Comparison of ENCODE assay signal across 26 cellular contexts in the genomic region with DNA sequence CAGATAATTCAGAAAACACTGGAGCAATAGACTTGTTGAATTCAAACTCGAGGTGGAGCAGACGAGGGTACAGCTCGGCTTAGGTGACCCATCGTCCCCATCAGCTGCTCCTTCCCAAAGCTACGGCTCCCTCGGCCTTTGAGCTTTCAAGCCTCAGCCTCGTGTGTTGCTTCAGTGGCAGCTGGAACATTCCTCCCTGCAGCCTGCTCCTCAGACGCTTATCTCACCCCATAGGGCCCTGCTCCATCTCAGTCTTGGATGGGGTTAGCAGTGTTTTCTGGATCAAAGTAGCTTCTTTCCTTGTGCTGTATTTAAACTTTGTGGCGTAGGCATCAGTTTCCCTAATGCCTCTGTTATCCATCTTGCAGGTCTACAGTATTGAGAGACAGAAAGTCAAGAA. TPM values are rescaled to one million over a fixed set of nuclear protein-coding genes. Genes with fewer than 3 reads are reported as not detected.
"Had no signal": no experiment of that assay in that cellular context is flagged by ENCODE, and none has a peak within 500 bp of the region (broad histone marks: within the 10 kb centered on the region; RNA-seq: fewer than 3 reads in every experiment).

No MANE protein-coding gene starts in this region.

- H3K36me3 Mint-ChIP-seq: neural progenitor cell; stimulated activated effector memory CD8-positive, alpha-beta T cell treated with anti-CD3 and anti-CD28 coated beads, Interleukin-12 subunit alpha, Interleukin-12 subunit beta, amount 100 ng/mL, for 72 hours had no signal

- H3K4me1 ChIP-seq: tibial artery, uterus had no signal

- H3K79me2 ChIP-seq: hepatocyte had no signal

- H3K9ac ChIP-seq: neural progenitor cell had no signal

- H3K27me3 ChIP-seq: heart right ventricle, ovary, suprapubic skin, uterus had no signal

- H3K9me3 Mint-ChIP-seq: naive thymus-derived CD4-positive, alpha-beta T cell; nephron progenitor cell; stimulated activated effector memory CD8-positive, alpha-beta T cell treated with anti-CD3 and anti-CD28 coated beads, Interleukin-12 subunit alpha, Interleukin-12 subunit beta, amount 100 ng/mL, for 72 hours; stimulated activated naive CD8-positive, alpha-beta T cell treated with anti-CD3 and anti-CD28 coated beads, Interleukin-15, Interleukin-2, amounts not matched to agents 100 ng/mL and 50 ng/mL, for 24 hours had no signal

- ATAC-seq: mucosa of descending colon; naive thymus-derived CD4-positive, alpha-beta T cell; right cardiac atrium; sciatic nerve; stimulated activated effector memory CD8-positive, alpha-beta T cell treated with anti-CD3 and anti-CD28 coated beads, Interleukin-12 subunit alpha, Interleukin-12 subunit beta, amount 100 ng/mL, for 72 hours had no signal

- H3K4me3 ChIP-seq: heart right ventricle, hepatocyte, lung, mucosa of descending colon, neural progenitor cell, ovary, spleen, suprapubic skin, thoracic aorta, tibial artery, uterus had no signal

- H3K27ac Mint-ChIP-seq: nephron progenitor cell, neural progenitor cell, progenitor cell of endocrine pancreas had no signal

- H3K4me2 ChIP-seq: hepatocyte, neural progenitor cell had no signal

- DNase-seq: heart right ventricle; islet precursor cell; midbrain; mucosa of descending colon; naive thymus-derived CD4-positive, alpha-beta T cell; nephron progenitor cell; occipital lobe; ovary; right cardiac atrium; small intestine; spleen; stimulated activated CD4-positive, alpha-beta T cell treated with anti-CD3 and anti-CD28 coated beads, Interleukin-4, amount 100 ng/mL, for 24 hours; stimulated activated naive CD4-positive, alpha-beta T cell; tibial artery; trophoblast cell; uterus had no signal

- H3K27me3 Mint-ChIP-seq: stimulated activated naive CD8-positive, alpha-beta T cell treated with anti-CD3 and anti-CD28 coated beads, Interleukin-15, Interleukin-2, amounts not matched to agents 100 ng/mL and 50 ng/mL, for 24 hours had no signal

- H3K36me3 ChIP-seq: heart right ventricle, neural progenitor cell, neutrophil, ovary, spleen, suprapubic skin, thoracic aorta, tibial artery, uterus had no signal

- H3K4me3 Mint-ChIP-seq: naive thymus-derived CD4-positive, alpha-beta T cell; nephron progenitor cell; neural progenitor cell; stimulated activated effector memory CD8-positive, alpha-beta T cell treated with anti-CD3 and anti-CD28 coated beads, Interleukin-12 subunit alpha, Interleukin-12 subunit beta, amount 100 ng/mL, for 72 hours; stimulated activated naive CD8-positive, alpha-beta T cell treated with anti-CD3 and anti-CD28 coated beads, Interleukin-15, Interleukin-2, amounts not matched to agents 100 ng/mL and 50 ng/mL, for 24 hours had no signal

- H2AFZ ChIP-seq: hepatocyte, neural progenitor cell had no signal

- H3K27ac ChIP-seq: heart right ventricle, hepatocyte, neural progenitor cell, neutrophil, ovary, spleen, suprapubic skin, thoracic aorta, tibial artery, uterus had no signal

- H3K9me3 ChIP-seq: heart right ventricle, mucosa of descending colon, neutrophil, ovary, suprapubic skin, thoracic aorta, tibial artery, uterus had no signal

RNA-seq across cellular contexts. Expression of a gene that starts 30.6 kb away (rescaled TPM):
- total RNA-seq: progenitor cell of endocrine pancreas had no signal
